ENCODE assay signal across 9 cellular contexts in genomic region chr4:112735474-112735951, GRCh38.
A peak's percentile ranks its signal among the peaks of the same experiment; 100 is the strongest.
DNase-seq lines count a peak whose midpoint lies in the region; ATAC-seq and TF ChIP-seq lines count a peak whose summit lies in the region.
"Had no signal": no experiment of that assay in that cellular context is flagged by ENCODE, and none has a peak within 500 bp of the region (broad histone marks: within the 10 kb centered on the region; RNA-seq: fewer than 3 reads in every experiment).

No MANE protein-coding gene starts in this region.

- ATAC-seq in HG02798 (IDR thresholded peaks at IDR 0.05; ENCODE audit: poor library complexity, unreplicated experiment), result peak; percentile 70
- ATAC-seq in PC-3, result peak; percentile 77
- peak; percentile 82 for ATAC-seq in stimulated activated naive CD8-positive, alpha-beta T cell treated with anti-CD3 and anti-CD28 coated beads, Interleukin-15, Interleukin-2, amounts not matched to agents 100 U/mL and 50 U/mL, for 24 hours

- H3K27me3 ChIP-seq in PC-3 (ENCODE audit: low read length), result no peaks in the 10 kb centered on the region
- H3K27me3 ChIP-seq in Peyer's patch, result no peaks in the 10 kb centered on the region

- H3K4me1 Mint-ChIP-seq in activated naive CD4-positive, alpha-beta T cell treated with anti-CD3 and anti-CD28 coated beads for 36 hours (ENCODE audit: low read depth), result peaks cover 14% of the 10 kb centered on the region
- no peaks in the 10 kb centered on the region for H3K4me1 Mint-ChIP-seq in chondrocyte (ENCODE audit: low read depth)

- no peak overlapping the region for H3K4me3 ChIP-seq in PC-3 (ENCODE audit: low read length)
- H3K4me3 ChIP-seq in Peyer's patch, result no peak overlapping the region

- POLR2A ChIA-PET in PC-3 (lab: Charles Lee; ENCODE audit: unreplicated experiment), result no interaction called here

- H3K36me3 ChIP-seq in PC-3 (ENCODE audit: low read depth, low read length) (no peaks in the 10 kb centered on the region), Peyer's patch (no peaks in the 10 kb centered on the region)
- H3K36me3 ChIP-seq: neutrophil had no signal

- H3K4me1 ChIP-seq in PC-3 (ENCODE audit: insufficient read depth, low read length), result no peaks in the 10 kb centered on the region
- H3K4me1 ChIP-seq in Peyer's patch, result no peaks in the 10 kb centered on the region

- no peaks in the 10 kb centered on the region for H3K9me2 ChIP-seq in PC-3 (replicated peaks; ENCODE audit: low read length)

- no peak overlapping the region; the same call in 1 of the 2 replicates for H2AFZ ChIP-seq in PC-3 (ENCODE audit: low read length)

- no peaks in the 10 kb centered on the region for H3K27me3 Mint-ChIP-seq in activated naive CD4-positive, alpha-beta T cell treated with anti-CD3 and anti-CD28 coated beads for 36 hours (ENCODE audit: low read depth)
- no peaks in the 10 kb centered on the region for H3K27me3 Mint-ChIP-seq in chondrocyte (ENCODE audit: low read depth)

- H3K27ac ChIP-seq in PC-3 (ENCODE audit: low read length) (0 out of 2 replicates have a peak overlapping the region, but pooled peaks have one; percentile 29), Peyer's patch (no peak overlapping the region)
- H3K27ac ChIP-seq: neutrophil had no signal

- no peaks in the 10 kb centered on the region for H3K9me3 Mint-ChIP-seq in activated naive CD4-positive, alpha-beta T cell treated with anti-CD3 and anti-CD28 coated beads for 36 hours
- H3K9me3 Mint-ChIP-seq in chondrocyte (ENCODE audit: low read depth), result no peaks in the 10 kb centered on the region

- TF ChIP-seq POLR2A in Peyer's patch (IDR thresholded peaks at IDR 0.05), result no peak

- H3K27ac Mint-ChIP-seq in activated naive CD4-positive, alpha-beta T cell treated with anti-CD3 and anti-CD28 coated beads for 36 hours, result no peak overlapping the region
- no peak overlapping the region for H3K27ac Mint-ChIP-seq in chondrocyte (ENCODE audit: unreplicated experiment)

- no peaks in the 10 kb centered on the region for H3K36me3 Mint-ChIP-seq in activated naive CD4-positive, alpha-beta T cell treated with anti-CD3 and anti-CD28 coated beads for 36 hours (ENCODE audit: low read depth)
- no peaks in the 10 kb centered on the region for H3K36me3 Mint-ChIP-seq in chondrocyte (ENCODE audit: low read depth)

- H3K9me3 ChIP-seq in PC-3 (ENCODE audit: low read length), result no peaks in the 10 kb centered on the region
- H3K9me3 ChIP-seq in Peyer's patch, result no peaks in the 10 kb centered on the region
- H3K9me3 ChIP-seq: neutrophil had no signal

- H3K9ac ChIP-seq in PC-3 (ENCODE audit: low read length), result no peak overlapping the region

- 0 out of 2 replicates have a peak overlapping the region, but pooled peaks have one; percentile 8 for H3K4me2 ChIP-seq in PC-3 (ENCODE audit: low read length)

- H3F3A ChIP-seq in PC-3 (ENCODE audit: low read length, unreplicated experiment), result no peaks in the 10 kb centered on the region

- CTCF ChIA-PET in activated naive CD4-positive, alpha-beta T cell treated with anti-CD3 and anti-CD28 coated beads for 36 hours (lab: Charles Lee), result interaction anchor here (3.7 kb wide), 1 partner anchor 28 kb away, joined by 21 read pairs; no protein-coding TSS in a partner anchor
- CTCF ChIA-PET in PC-3 (lab: Charles Lee), result interaction anchor here (0.6 kb wide), 1 partner anchor 30 kb away, joined by 4 read pairs; no protein-coding TSS in a partner anchor

- H3K4me3 Mint-ChIP-seq in activated naive CD4-positive, alpha-beta T cell treated with anti-CD3 and anti-CD28 coated beads for 36 hours, result no peak overlapping the region
- no peak overlapping the region for H3K4me3 Mint-ChIP-seq in chondrocyte (ENCODE audit: unreplicated experiment)

- no TSS peak for BruUV-seq in PC-3 (replicated peaks; lab: Mats Ljungman, UMichigan)

- peak; percentile 21 for DNase-seq in activated naive CD4-positive, alpha-beta T cell treated with anti-CD3 and anti-CD28 coated beads for 36 hours
- no peak for DNase-seq in activated naive CD4-positive, alpha-beta T cell treated with anti-CD3 and anti-CD28 coated beads, Interleukin-2, amount 50 U/mL, for 16 hours
- DNase-seq in PC-3 (peak; percentile 40), NCI-H2029 (lab: John Stamatoyannopoulos, UW) (no peak), Peyer's patch (no peak), chondrocyte (ENCODE audit: low spot score) (no peak)
- DNase-seq in stimulated activated naive CD8-positive, alpha-beta T cell treated with anti-CD3 and anti-CD28 coated beads, Interleukin-15, Interleukin-2, amounts not matched to agents 100 U/mL and 50 U/mL, for 24 hours, result peak; percentile 6

- no peaks in the 10 kb centered on the region for H3K79me2 ChIP-seq in PC-3 (ENCODE audit: low read length)

- no peak for TF ChIP-seq CTCF in PC-3 (conservative IDR thresholded peaks at IDR 0.05; ENCODE audit: low read depth, low read length)
- TF ChIP-seq CTCF in Peyer's patch (IDR thresholded peaks at IDR 0.05), result no peak
- TF ChIP-seq CTCF in chondrocyte (IDR thresholded peaks at IDR 0.05), result no peak

- intact Hi-C loops in activated naive CD4-positive, alpha-beta T cell treated with anti-CD3 and anti-CD28 coated beads for 36 hours (cut with micrococcal nuclease), result loop anchor here (1.0 to 10.0 kb wide), 7 partner anchors 29 to 1089 kb away; partner anchors contain the start of genes LARP7 and TIFA
- intact Hi-C loops in PC-3 (cut with micrococcal nuclease), result no loop called here

- no peaks in the 10 kb centered on the region for H4K20me1 ChIP-seq in PC-3 (ENCODE audit: low read length)

Comparison
In these comparisons a context has a peak if more than half of its experiments do, and no peak if none do; other contexts are left out.
1. DNase-seq: peak in activated naive CD4-positive, alpha-beta T cell treated with anti-CD3 and anti-CD28 coated beads for 36 hours (single experiment), PC-3 (single experiment) and stimulated activated naive CD8-positive, alpha-beta T cell treated with anti-CD3 and anti-CD28 coated beads, Interleukin-15, Interleukin-2, amounts not matched to agents 100 U/mL and 50 U/mL, for 24 hours (single experiment); none in activated naive CD4-positive, alpha-beta T cell treated with anti-CD3 and anti-CD28 coated beads, Interleukin-2, amount 50 U/mL, for 16 hours (single experiment), NCI-H2029 (single experiment), Peyer's patch (0 of 3) and chondrocyte (single experiment).
2. Peak in every context shown above with its lines, with median percentiles within 50 percentile points of each other: ATAC-seq.